Comparison of ENCODE assay signal across 23 cellular contexts in genomic region chr10:43047288-43047970, GRCh38. TPM values are rescaled to one million over a fixed set of nuclear protein-coding genes. Genes with fewer than 3 reads are reported as not detected.
DNase-seq lines count a peak whose midpoint lies in the region; ATAC-seq and TF ChIP-seq lines count a peak whose summit lies in the region.
"Had no signal": no experiment of that assay in that cellular context is flagged by ENCODE, and none has a peak within 500 bp of the region (broad histone marks: within the 10 kb centered on the region; RNA-seq: fewer than 3 reads in every experiment).

No MANE protein-coding gene starts in this region.

- H3K4me3 ChIP-seq in coronary artery, result no peak overlapping the region
- H3K4me3 ChIP-seq: BLaER1 treated with 17β-estradiol and CSF1 and Interleukin-3, amounts not matched to agents 10 nM and 100 nM; SJSA1 had no signal

- no peak for TF ChIP-seq CTCF in coronary artery (IDR thresholded peaks at IDR 0.05)

- DNase-seq in cardiac septum (ENCODE audit: low spot score), result peak; percentile 20
- no peak for DNase-seq in Right ventricle myocardium superior
- DNase-seq in coronary artery (ENCODE audit: low spot score), result peak; percentile 26
- peak; percentile 33 for DNase-seq in left lobe of liver (ENCODE audit: low spot score)
- peak; percentile 53 for DNase-seq in sciatic nerve (ENCODE audit: low spot score)
- no peak for DNase-seq in Ammon's horn (ENCODE audit: low spot score)
- no peak for DNase-seq in mucosa of gallbladder (ENCODE audit: low spot score)
- DNase-seq: CD4-positive, alpha-beta memory T cell; COR-L47; DMS53; KBM-7; MV-4-11; NCI-H1105; NCI-H1436 treated with DMSO at 0.1 percent for 48 hours; NCI-H1930; NCI-H446; NCI-H524 treated with DMSO at 0.1 percent for 48 hours; NCI-H774 had no signal

- ATAC-seq in Right ventricle myocardium superior (ENCODE audit: poor library complexity) (no peak), left lobe of liver (no peak), sciatic nerve (no peak), HG03521 (IDR thresholded peaks at IDR 0.05; ENCODE audit: unreplicated experiment) (no peak)

- no peak overlapping the region for H3K27ac ChIP-seq in coronary artery
- H3K27ac ChIP-seq: BLaER1 treated with 17β-estradiol and CSF1 and Interleukin-3, amounts not matched to agents 10 nM and 100 nM; SJSA1 had no signal

- intact Hi-C loops in cardiac septum (cut with DNase I), result no loop called here
- intact Hi-C loops in Right ventricle myocardium superior (cut with DNase I), result no loop called here
- intact Hi-C loops in sciatic nerve (cut with DNase I), result no loop called here

RNA-seq across cellular contexts. Expression of gene RET, which starts 29.4 kb away (rescaled TPM):
- total RNA-seq in cardiac septum (0.94 TPM), Right ventricle myocardium superior (6.6 TPM), left lobe of liver (1.1 TPM), sciatic nerve (0.80 TPM), mucosa of gallbladder (1.6 TPM)
- total RNA-seq: CD4-positive, alpha-beta memory T cell; LHCN-M2; MCF 10A; SJSA1 had no signal

Comparison
In these comparisons a context has a peak if more than half of its experiments do, and no peak if none do; other contexts are left out.
1. DNase-seq: peak in cardiac septum (single experiment), coronary artery (single experiment), left lobe of liver (single experiment) and sciatic nerve (single experiment); none in Right ventricle myocardium superior (single experiment), Ammon's horn (single experiment) and mucosa of gallbladder (single experiment).